Comparison of ENCODE assay signal across 1 cellular context in genomic region chr4:154617820-154618317, GRCh38.
TF ChIP-seq lines count a peak whose summit lies in the region.

No MANE protein-coding gene starts in this region.

TF ChIP-seq in HepG2, 621 proteins besides CTCF, POLR2A, EP300 and RAD21 (continued from another document and continues in another):
- TF ChIP-seq ZNF24 (IDR thresholded peaks at IDR 0.05) (peak; percentile 77), TRIM24 (CRISPR knock-in tag; IDR thresholded peaks at IDR 0.05) (no peak), ATF2 (CRISPR knock-in tag; IDR thresholded peaks at IDR 0.05) (peak; percentile 97), ZSCAN31 (CRISPR knock-in tag; IDR thresholded peaks at IDR 0.05; ENCODE audit: low read depth) (peak; percentile 72; the same call in 1 of the 2 replicates), FOXK2 (IDR thresholded peaks at IDR 0.05) (peak; percentile 93), FOXP1 (IDR thresholded peaks at IDR 0.05) (peak; percentile 90), FOXP1 (CRISPR knock-in tag; IDR thresholded peaks at IDR 0.05) (peak; percentile 99), SP1 (IDR thresholded peaks at IDR 0.05) (no peak), SP1 (CRISPR knock-in tag; IDR thresholded peaks at IDR 0.05) (peak; percentile 45; the same call in 1 of the 2 replicates), KAT8 (CRISPR knock-in tag; IDR thresholded peaks at IDR 0.05) (peak; percentile 87), ZSCAN20 (CRISPR knock-in tag; IDR thresholded peaks at IDR 0.05; ENCODE audit: borderline replicate concordance) (0 out of 2 replicates have a peak, but pooled peaks have one; percentile 70), ZSCAN21 (CRISPR knock-in tag; IDR thresholded peaks at IDR 0.05; ENCODE audit: borderline replicate concordance) (no peak; the same call in 1 of the 2 replicates), PHF21A (CRISPR knock-in tag; IDR thresholded peaks at IDR 0.05) (peak; percentile 92), RXRA (CRISPR knock-in tag; IDR thresholded peaks at IDR 0.05) (peak; percentile 92; the same call in 1 of the 2 replicates), TBP (CRISPR knock-in tag; IDR thresholded peaks at IDR 0.05) (no peak), ZBTB10 (CRISPR knock-in tag; IDR thresholded peaks at IDR 0.05; ENCODE audit: borderline replicate concordance) (no peak), PAF1 (CRISPR knock-in tag; IDR thresholded peaks at IDR 0.05) (no peak), SAP130 (CRISPR knock-in tag; IDR thresholded peaks at IDR 0.05; ENCODE audit: low read depth) (peak; percentile 97), TOE1 (CRISPR knock-in tag; IDR thresholded peaks at IDR 0.05) (peak; percentile 71; the same call in 1 of the 2 replicates), MED8 (CRISPR knock-in tag; IDR thresholded peaks at IDR 0.05; ENCODE audit: insufficient replicate concordance) (peak; percentile 90), ZNF879 (CRISPR knock-in tag; IDR thresholded peaks at IDR 0.05) (no peak), SIX1 (CRISPR knock-in tag; IDR thresholded peaks at IDR 0.05; ENCODE audit: borderline replicate concordance) (peak; percentile 97), NFKBIZ (CRISPR knock-in tag; IDR thresholded peaks at IDR 0.05) (peak; percentile 99), ZNF276 (CRISPR knock-in tag; IDR thresholded peaks at IDR 0.05; ENCODE audit: low read depth) (no peak), MIXL1 (CRISPR knock-in tag; IDR thresholded peaks at IDR 0.05) (peak; percentile 97), YEATS2 (CRISPR knock-in tag; IDR thresholded peaks at IDR 0.05; ENCODE audit: borderline replicate concordance) (no peak; the same call in 1 of the 2 replicates), FOXJ3 (CRISPR knock-in tag; IDR thresholded peaks at IDR 0.05; ENCODE audit: borderline replicate concordance) (peak; percentile 100), SP5 (CRISPR knock-in tag; IDR thresholded peaks at IDR 0.05; ENCODE audit: borderline replicate concordance, low read depth) (peak; percentile 88; the same call in 1 of the 2 replicates), LCORL (IDR thresholded peaks at IDR 0.05) (peak; percentile 68; the same call in 1 of the 2 replicates), LCORL (CRISPR knock-in tag; IDR thresholded peaks at IDR 0.05) (peak; percentile 83; the same call in 1 of the 2 replicates), NFYC (CRISPR knock-in tag; IDR thresholded peaks at IDR 0.05) (peak; percentile 17; the same call in 1 of the 2 replicates), ZBTB7B (CRISPR knock-in tag; IDR thresholded peaks at IDR 0.05) (peak; percentile 71; the same call in 1 of the 2 replicates), ZFP36 (IDR thresholded peaks at IDR 0.05; ENCODE audit: borderline replicate concordance, low read depth, low read length, partially characterized antibody) (peak; percentile 5), PHB2 (IDR thresholded peaks at IDR 0.05; ENCODE audit: partially characterized antibody) (no peak), FOSL1 (CRISPR knock-in tag; IDR thresholded peaks at IDR 0.05; ENCODE audit: borderline replicate concordance) (peak; percentile 69; the same call in 1 of the 2 replicates), CREB1 (IDR thresholded peaks at IDR 0.05) (peak; percentile 42), CREB1 (CRISPR knock-in tag; IDR thresholded peaks at IDR 0.05) (peak; percentile 90), HOXA5 (CRISPR knock-in tag; IDR thresholded peaks at IDR 0.05) (peak; percentile 84), PHF8 (CRISPR knock-in tag; IDR thresholded peaks at IDR 0.05) (0 out of 2 replicates have a peak, but pooled peaks have one; percentile 52), RFX5 (IDR thresholded peaks at IDR 0.05; ENCODE audit: low read depth, low read length) (0 out of 2 replicates have a peak, but pooled peaks have one; percentile 13), HNRNPUL1 (IDR thresholded peaks at IDR 0.05; ENCODE audit: low read depth, low read length) (no peak), MXD4 (CRISPR knock-in tag; IDR thresholded peaks at IDR 0.05) (peak; percentile 71; the same call in 1 of the 2 replicates), CEBPB (IDR thresholded peaks at IDR 0.05; ENCODE audit: borderline replicate concordance, low read depth, low read length) (peak; percentile 97), GPBP1L1 (CRISPR knock-in tag; IDR thresholded peaks at IDR 0.05) (no peak), BHLHE40 (IDR thresholded peaks at IDR 0.05; ENCODE audit: low read length) (peak; percentile 37; the same call in 1 of the 2 replicates), BRD4 (CRISPR knock-in tag; IDR thresholded peaks at IDR 0.05) (0 out of 2 replicates have a peak, but pooled peaks have one; percentile 70), SNAPC4 (CRISPR knock-in tag; IDR thresholded peaks at IDR 0.05) (peak; percentile 54; the same call in 1 of the 2 replicates), SOX5 (CRISPR knock-in tag; IDR thresholded peaks at IDR 0.05; ENCODE audit: borderline replicate concordance) (peak; percentile 98), BORCS8-MEF2B (CRISPR knock-in tag; IDR thresholded peaks at IDR 0.05) (no peak), JARID2 (CRISPR knock-in tag; IDR thresholded peaks at IDR 0.05; ENCODE audit: insufficient replicate concordance) (no peak), GLI4 (CRISPR knock-in tag; IDR thresholded peaks at IDR 0.05; ENCODE audit: borderline replicate concordance) (peak; percentile 39; the same call in 1 of the 2 replicates), NCOA2 (CRISPR knock-in tag; IDR thresholded peaks at IDR 0.05) (peak; percentile 100), ZNF256 (CRISPR knock-in tag; conservative IDR thresholded peaks at IDR 0.05) (no peak)
- TF ChIP-seq, protein P1, sequence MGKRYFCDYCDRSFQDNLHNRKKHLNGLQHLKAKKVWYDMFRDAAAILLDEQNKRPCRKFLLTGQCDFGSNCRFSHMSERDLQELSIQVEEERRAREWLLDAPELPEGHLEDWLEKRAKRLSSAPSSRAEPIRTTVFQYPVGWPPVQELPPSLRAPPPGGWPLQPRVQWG (CRISPR knock-in tag; IDR thresholded peaks at IDR 0.05; ENCODE audit: borderline replicate concordance, low read depth), result no peak
- TF ChIP-seq, protein P2, sequence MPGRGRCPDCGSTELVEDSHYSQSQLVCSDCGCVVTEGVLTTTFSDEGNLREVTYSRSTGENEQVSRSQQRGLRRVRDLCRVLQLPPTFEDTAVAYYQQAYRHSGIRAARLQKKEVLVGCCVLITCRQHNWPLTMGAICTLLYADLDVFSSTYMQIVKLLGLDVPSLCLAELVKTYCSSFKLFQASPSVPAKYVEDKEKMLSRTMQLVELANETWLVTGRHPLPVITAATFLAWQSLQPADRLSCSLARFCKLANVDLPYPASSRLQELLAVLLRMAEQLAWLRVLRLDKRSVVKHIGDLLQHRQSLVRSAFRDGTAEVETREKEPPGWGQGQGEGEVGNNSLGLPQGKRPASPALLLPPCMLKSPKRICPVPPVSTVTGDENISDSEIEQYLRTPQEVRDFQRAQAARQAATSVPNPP (CRISPR knock-in tag; IDR thresholded peaks at IDR 0.05), result peak; percentile 84; the same call in 1 of the 2 replicates
- TF ChIP-seq, protein P3, sequence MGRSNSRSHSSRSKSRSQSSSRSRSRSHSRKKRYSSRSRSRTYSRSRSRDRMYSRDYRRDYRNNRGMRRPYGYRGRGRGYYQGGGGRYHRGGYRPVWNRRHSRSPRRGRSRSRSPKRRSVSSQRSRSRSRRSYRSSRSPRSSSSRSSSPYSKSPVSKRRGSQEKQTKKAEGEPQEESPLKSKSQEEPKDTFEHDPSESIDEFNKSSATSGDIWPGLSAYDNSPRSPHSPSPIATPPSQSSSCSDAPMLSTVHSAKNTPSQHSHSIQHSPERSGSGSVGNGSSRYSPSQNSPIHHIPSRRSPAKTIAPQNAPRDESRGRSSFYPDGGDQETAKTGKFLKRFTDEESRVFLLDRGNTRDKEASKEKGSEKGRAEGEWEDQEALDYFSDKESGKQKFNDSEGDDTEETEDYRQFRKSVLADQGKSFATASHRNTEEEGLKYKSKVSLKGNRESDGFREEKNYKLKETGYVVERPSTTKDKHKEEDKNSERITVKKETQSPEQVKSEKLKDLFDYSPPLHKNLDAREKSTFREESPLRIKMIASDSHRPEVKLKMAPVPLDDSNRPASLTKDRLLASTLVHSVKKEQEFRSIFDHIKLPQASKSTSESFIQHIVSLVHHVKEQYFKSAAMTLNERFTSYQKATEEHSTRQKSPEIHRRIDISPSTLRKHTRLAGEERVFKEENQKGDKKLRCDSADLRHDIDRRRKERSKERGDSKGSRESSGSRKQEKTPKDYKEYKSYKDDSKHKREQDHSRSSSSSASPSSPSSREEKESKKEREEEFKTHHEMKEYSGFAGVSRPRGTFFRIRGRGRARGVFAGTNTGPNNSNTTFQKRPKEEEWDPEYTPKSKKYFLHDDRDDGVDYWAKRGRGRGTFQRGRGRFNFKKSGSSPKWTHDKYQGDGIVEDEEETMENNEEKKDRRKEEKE (IDR thresholded peaks at IDR 0.05), result no peak
